20 cellular contexts compared by ENCODE assay signal in the genomic region with DNA sequence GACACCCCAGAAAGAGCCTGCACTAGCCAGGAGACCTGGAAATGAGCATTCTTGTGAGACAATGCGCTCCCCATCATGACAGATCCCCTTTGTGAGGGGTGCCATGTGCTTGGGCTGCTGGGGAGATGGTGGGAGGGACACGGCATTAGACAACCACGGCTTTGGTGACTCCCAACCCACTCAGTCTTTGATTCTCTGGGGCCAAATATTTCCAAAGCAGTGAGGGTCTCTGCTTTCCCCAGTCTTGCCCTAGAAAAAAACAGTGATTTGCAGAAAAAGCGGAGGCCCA. TPM values are rescaled to one million over a fixed set of nuclear protein-coding genes. Genes with fewer than 3 reads are reported as not detected.
DNase-seq lines count a peak whose midpoint lies in the region; ATAC-seq and TF ChIP-seq lines count a peak whose summit lies in the region.
"Had no signal": no experiment of that assay in that cellular context is flagged by ENCODE, and none has a peak within 500 bp of the region (broad histone marks: within the 10 kb centered on the region; RNA-seq: fewer than 3 reads in every experiment).

No MANE protein-coding gene starts in this region.

- TF ChIP-seq CTCF in cardiac muscle cell (IDR thresholded peaks at IDR 0.05; ENCODE audit: low read depth, low read length): no peak
- TF ChIP-seq CTCF in heart right ventricle (IDR thresholded peaks at IDR 0.05): no peak
- TF ChIP-seq CTCF in GM13977 (IDR thresholded peaks at IDR 0.05; ENCODE audit: extremely low read depth, insufficient read depth, missing control alignments): no peak

- peak overlapping the region; percentile 11 for H3K27ac ChIP-seq in cardiac muscle cell
- H3K27ac ChIP-seq in heart right ventricle: no peak overlapping the region
- H3K27ac ChIP-seq: hepatocyte, thyroid gland had no signal

- intact Hi-C loops in heart right ventricle (cut with DNase I): loop anchor here in 2 of 10 donors (5.0 to 10.0 kb wide), 3 partner anchors 37 to 305 kb away; no protein-coding TSS in a partner anchor
- intact Hi-C loops in dendritic cell treated with granulocyte-macrophage colony-stimulating factor and Interleukin-4, amounts not matched to agents 40 ng/mL and 50 ng/mL, for 4 days (cut with micrococcal nuclease): no loop called here

- no peak overlapping the region for H3K4me3 Mint-ChIP-seq in dendritic cell treated with granulocyte-macrophage colony-stimulating factor and Interleukin-4, amounts not matched to agents 40 ng/mL and 50 ng/mL, for 4 days
- H3K4me3 Mint-ChIP-seq: activated naive CD4-positive, alpha-beta T cell treated with anti-CD3 and anti-CD28 coated beads, Interleukin-2, amount 10 ng/mL, durations not matched to agents 7 days and 5 days; CD4-positive, alpha-beta memory T cell; T-cell had no signal

- H3K9me3 ChIP-seq in cardiac muscle cell (ENCODE audit: low read depth): no peaks in the 10 kb centered on the region
- no peaks in the 10 kb centered on the region for H3K9me3 ChIP-seq in heart right ventricle
- no peaks in the 10 kb centered on the region for H3K9me3 ChIP-seq in mucosa of stomach (ENCODE audit: control insufficient read depth, low read length)
- H3K9me3 ChIP-seq: thyroid gland had no signal

- DNase-seq in cardiac muscle cell (ENCODE audit: low read depth in 1 of 2, low spot score in 1 of 2) (no peak), heart right ventricle (no peak), mesenteric fat pad (ENCODE audit: low spot score) (no peak), GM13977 (ENCODE audit: low spot score) (no peak), COLO829 (ENCODE audit: low spot score) (no peak)
- no peak for DNase-seq in activated CD4-positive, CD25-positive, alpha-beta regulatory T cell (lab: John Stamatoyannopoulos, UW)
- DNase-seq: activated CD4-positive, CD25-positive, alpha-beta regulatory T cell treated with anti-CD3 and anti-CD28 coated beads, Interleukin-2, amount 50 U/mL, for 72 hours; activated naive CD4-positive, alpha-beta T cell treated with anti-CD3 and anti-CD28 coated beads, Interleukin-2, amount 10 ng/mL, durations not matched to agents 7 days and 5 days; CD4-positive, alpha-beta memory T cell; EL; MM.1S; NCI-H187; NCI-H526 treated with DMSO at 0.1 percent for 48 hours; stimulated activated CD4-positive, alpha-beta T cell treated with anti-CD3 and anti-CD28 coated beads, Interleukin-2, amount 100 ng/mL, for 24 hours; thyroid gland had no signal

- WGBS in heart right ventricle, 2 donors: 88 to 92% methylated on average over 4 of the region's 4 CpGs

- H3K4me1 Mint-ChIP-seq in dendritic cell treated with granulocyte-macrophage colony-stimulating factor and Interleukin-4, amounts not matched to agents 40 ng/mL and 50 ng/mL, for 4 days (ENCODE audit: low read depth): peaks cover 57% of the 10 kb centered on the region

- H3K36me3 Mint-ChIP-seq in dendritic cell treated with granulocyte-macrophage colony-stimulating factor and Interleukin-4, amounts not matched to agents 40 ng/mL and 50 ng/mL, for 4 days (ENCODE audit: low read depth): no peaks in the 10 kb centered on the region
- H3K36me3 Mint-ChIP-seq: activated naive CD4-positive, alpha-beta T cell treated with anti-CD3 and anti-CD28 coated beads, Interleukin-2, amount 10 ng/mL, durations not matched to agents 7 days and 5 days; CD4-positive, alpha-beta memory T cell; natural killer cell treated with Interleukin-12 subunit alpha and Interleukin-12 subunit beta and Interleukin-15 and Interleukin-18, amount 100 ng/mL, for 72 hours; T-cell had no signal

- H3K4me1 ChIP-seq in cardiac muscle cell (ENCODE audit: low read depth) (peaks cover 28% of the 10 kb centered on the region), heart right ventricle (peaks cover 0 to 36% (median 11%) of the 10 kb centered on the region in 9 donors), mucosa of stomach (ENCODE audit: control insufficient read depth, insufficient read depth, low read length) (peaks cover 64% of the 10 kb centered on the region)
- H3K4me1 ChIP-seq: thyroid gland had no signal

- H3K36me3 ChIP-seq in cardiac muscle cell (no peaks in the 10 kb centered on the region), heart right ventricle (no peaks in the 10 kb centered on the region), mucosa of stomach (ENCODE audit: control insufficient read depth, insufficient read depth, low read length) (no peaks in the 10 kb centered on the region)
- H3K36me3 ChIP-seq: thyroid gland had no signal

- peak overlapping the region; percentile 35 for H3K9ac ChIP-seq in mucosa of stomach (ENCODE audit: low read length)

- H3K27me3 ChIP-seq in cardiac muscle cell (no peaks in the 10 kb centered on the region), heart right ventricle (peaks cover 0 to 3% (median 0%) of the 10 kb centered on the region in 7 donors), mucosa of stomach (ENCODE audit: control insufficient read depth, insufficient read depth, low read length) (no peaks in the 10 kb centered on the region)
- H3K27me3 ChIP-seq: hepatocyte, thyroid gland had no signal

- peak overlapping the region; percentile 32 for H3K27ac Mint-ChIP-seq in dendritic cell treated with granulocyte-macrophage colony-stimulating factor and Interleukin-4, amounts not matched to agents 40 ng/mL and 50 ng/mL, for 4 days
- H3K27ac Mint-ChIP-seq: activated naive CD4-positive, alpha-beta T cell treated with anti-CD3 and anti-CD28 coated beads, Interleukin-2, amount 10 ng/mL, durations not matched to agents 7 days and 5 days; CD4-positive, alpha-beta memory T cell; natural killer cell treated with Interleukin-12 subunit alpha and Interleukin-12 subunit beta and Interleukin-15 and Interleukin-18, amount 100 ng/mL, for 72 hours had no signal

- in situ Hi-C loops in GM13977 (cut with MboI; ENCODE audit: low pct_unique_long_range_greater_than_20kb, low sequenced_read_pairs, unreplicated experiment): no loop called here

- peaks cover 51% of the 10 kb centered on the region for H3K27me3 Mint-ChIP-seq in dendritic cell treated with granulocyte-macrophage colony-stimulating factor and Interleukin-4, amounts not matched to agents 40 ng/mL and 50 ng/mL, for 4 days

- ATAC-seq in heart right ventricle: no peak
- ATAC-seq: T-cell had no signal

- H3K9me3 Mint-ChIP-seq in dendritic cell treated with granulocyte-macrophage colony-stimulating factor and Interleukin-4, amounts not matched to agents 40 ng/mL and 50 ng/mL, for 4 days: no peaks in the 10 kb centered on the region
- H3K9me3 Mint-ChIP-seq: activated naive CD4-positive, alpha-beta T cell treated with anti-CD3 and anti-CD28 coated beads, Interleukin-2, amount 10 ng/mL, durations not matched to agents 7 days and 5 days; CD4-positive, alpha-beta memory T cell; natural killer cell treated with Interleukin-12 subunit alpha and Interleukin-12 subunit beta and Interleukin-15 and Interleukin-18, amount 100 ng/mL, for 72 hours; T-cell had no signal

- H3K4me3 ChIP-seq in cardiac muscle cell (no peak overlapping the region), heart right ventricle (no peak overlapping the region), mucosa of stomach (ENCODE audit: low read length) (no peak overlapping the region)
- H3K4me3 ChIP-seq: hepatocyte, thyroid gland had no signal

RNA-seq across cellular contexts. Expression of a gene that starts 10.2 kb away (rescaled TPM):
- total RNA-seq in cardiac muscle cell (4.9 and 10.4 TPM in 2 replicates), heart right ventricle (1 to 10 TPM; 1.4 to 7.9 (median 2.2) TPM), mesenteric fat pad (2.0 TPM)
- polyA plus RNA-seq in cardiac muscle cell (3.8 and 7.8 TPM in 2 replicates), heart right ventricle (1 to 10 TPM; 1.8 to 4.5 TPM)
- polyA plus RNA-seq: CD4-positive, alpha-beta memory T cell had no signal

RNA-seq across cellular contexts. Expression of a gene that starts 38.3 kb away (rescaled TPM):
- total RNA-seq in cardiac muscle cell (9.1 and 13.0 TPM in 2 replicates), heart right ventricle (10 to 100 TPM; 34.2 to 45.6 (median 40.2) TPM), mesenteric fat pad (70.2 TPM)
- polyA plus RNA-seq in cardiac muscle cell (1.8 and 4.9 TPM in 2 replicates), heart right ventricle (1 to 10 TPM; 4.7 to 5.9 TPM)
